Comparison of ENCODE assay signal across 8 cellular contexts in the genomic region with DNA sequence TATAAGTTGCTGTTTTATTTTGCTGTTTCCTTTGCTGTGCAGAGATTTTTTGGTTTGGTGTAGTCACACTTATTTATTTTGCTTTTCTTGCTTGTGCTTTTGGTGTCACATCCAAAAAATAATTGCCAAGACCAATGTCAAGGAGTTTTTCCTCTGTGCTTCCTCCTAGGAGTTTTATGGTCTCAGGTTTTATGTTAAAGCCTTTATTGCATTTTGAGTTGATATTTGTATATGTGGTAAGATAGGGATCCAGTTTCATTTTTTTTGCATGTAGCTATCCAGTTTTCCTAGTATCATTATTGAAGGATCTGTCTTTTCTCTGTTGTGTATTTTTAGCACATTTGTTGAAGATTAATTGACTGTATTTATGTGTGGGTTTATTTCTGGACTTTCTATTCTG.
"Had no signal": no experiment of that assay in that cellular context is flagged by ENCODE, and none has a peak within 500 bp of the region (broad histone marks: within the 10 kb centered on the region; RNA-seq: fewer than 3 reads in every experiment).

No MANE protein-coding gene starts in this region.

- DNase-seq: GDM1, GF-D8 had no signal

- H3K4me3 ChIP-seq: GM12878 had no signal

- ATAC-seq: GM12878 had no signal

- FAIRE-seq: G401.6, GM12878, GM12891, GM12892, GM18507, GM19239 had no signal
